Comparison of ENCODE assay signal across 35 cellular contexts in genomic region chr18:30568333-30568732, GRCh38.
"Had no signal": no experiment of that assay in that cellular context is flagged by ENCODE, and none has a peak within 500 bp of the region (broad histone marks: within the 10 kb centered on the region; RNA-seq: fewer than 3 reads in every experiment).

No MANE protein-coding gene starts in this region.

- H3K9me3 ChIP-seq: MG63 had no signal

- H3K27me3 ChIP-seq: MG63 had no signal

- H3K36me3 ChIP-seq: MG63 had no signal

- H3K4me2 ChIP-seq: KMS-11 had no signal

- H3K27ac ChIP-seq: KMS-11 had no signal

- DNase-seq: Karpas-422, Kasumi-1, MG63, MM.1S, MV-4-11, NCI-H1048, NCI-H1092, NCI-H1092 treated with DMSO at 0.1 percent for 48 hours, NCI-H1105, NCI-H1105 treated with DMSO at 0.1 percent for 48 hours, NCI-H1417, NCI-H1417 treated with DMSO at 0.1 percent for 48 hours, NCI-H1436, NCI-H1436 treated with DMSO at 0.1 percent for 48 hours, NCI-H146, NCI-H1694, NCI-H1694 treated with DMSO at 0.1 percent for 48 hours, NCI-H187, NCI-H187 treated with DMSO at 0.1 percent for 48 hours, NCI-H2029, NCI-H2029 treated with DMSO at 0.1 percent for 48 hours, NCI-H2081, NCI-H2081 treated with DMSO at 0.1 percent for 48 hours, NCI-H2107, NCI-H2171, NCI-H2171 treated with DMSO at 0.1 percent for 48 hours, NCI-H2227 treated with DMSO at 0.1 percent for 48 hours, NCI-H226, NCI-H345, NCI-H446, NCI-H446 treated with DMSO at 0.1 percent for 48 hours, NCI-H510A, NCI-H510A treated with DMSO at 0.1 percent for 48 hours, NCI-H524 had no signal

- H3K4me3 ChIP-seq: MG63 had no signal

- H3K9ac ChIP-seq: KMS-11 had no signal
